In the genomic region with DNA sequence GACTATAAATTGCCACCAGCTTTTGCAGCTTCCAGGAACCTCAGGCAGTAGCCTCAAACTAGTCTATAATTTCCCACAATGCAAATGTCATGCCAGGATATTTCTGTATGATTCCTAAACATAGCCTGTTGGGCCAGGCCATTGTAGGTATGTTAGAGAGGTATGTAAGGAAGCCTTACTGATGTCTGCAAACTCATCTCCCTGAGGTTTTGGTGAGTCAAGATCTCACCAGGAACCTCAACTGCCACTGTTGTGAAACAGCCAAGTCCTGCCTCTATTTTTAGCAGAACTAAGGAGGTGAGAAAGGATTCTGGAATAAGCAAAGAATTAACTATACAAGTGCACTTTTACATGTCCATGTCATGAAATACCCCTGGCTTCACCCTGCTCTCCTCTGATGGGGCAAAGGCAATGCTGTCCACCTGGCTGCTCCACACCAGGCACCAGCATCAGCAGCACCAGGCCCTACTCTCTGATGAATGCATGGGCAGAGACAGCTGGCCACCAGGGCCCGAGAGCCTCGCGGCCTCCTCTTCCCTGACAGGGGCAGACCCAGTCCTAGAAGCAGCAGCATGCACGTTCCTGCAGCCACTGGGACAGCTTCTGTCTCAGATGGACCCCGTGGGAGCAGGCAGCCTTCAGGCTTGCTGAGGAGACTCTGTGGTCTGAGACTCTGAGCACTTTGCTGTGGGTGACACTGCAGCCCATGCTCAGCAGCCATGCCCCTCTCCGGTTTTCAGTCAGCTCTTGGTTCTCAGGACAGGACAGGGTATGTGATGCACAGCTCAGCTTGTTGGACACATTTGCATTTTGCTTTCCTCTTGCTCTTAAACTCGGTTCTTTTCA, we compare ENCODE assay signal across 17 cellular contexts.
DNase-seq lines count a peak whose midpoint lies in the region; ATAC-seq and TF ChIP-seq lines count a peak whose summit lies in the region.
"Had no signal": no experiment of that assay in that cellular context is flagged by ENCODE, and none has a peak within 500 bp of the region (broad histone marks: within the 10 kb centered on the region; RNA-seq: fewer than 3 reads in every experiment).

No MANE protein-coding gene starts in this region.

- H3K27ac Mint-ChIP-seq in stimulated activated naive CD8-positive, alpha-beta T cell treated with anti-CD3 and anti-CD28 coated beads, Interleukin-15, amount 100 ng/mL, for 72 hours = no peak overlapping the region
- no peak overlapping the region for H3K27ac Mint-ChIP-seq in stimulated activated naive B cell treated with anti-CD40 and anti-IgM and Interleukin-4, amounts not matched to agents 10 μg/mL and 1 μg/mL and 100 μg/mL, for 72 hours
- H3K27ac Mint-ChIP-seq: activated CD4-positive, alpha-beta T cell treated with anti-CD3 and anti-CD28 coated beads, Interleukin-2, amount 10 ng/mL, durations not matched to agents 24 days and 14 days; activated naive CD4-positive, alpha-beta T cell treated with anti-CD3 and anti-CD28 coated beads, Interleukin-2, amount 10 ng/mL, durations not matched to agents 7 days and 5 days had no signal

- no peaks in the 10 kb centered on the region for H3K4me1 ChIP-seq in tibial nerve
- H3K4me1 ChIP-seq: lower lobe of right lung, parathyroid adenoma had no signal

- TF ChIP-seq POLR2A in tibial nerve (IDR thresholded peaks at IDR 0.05) = no peak

- H3K9me3 ChIP-seq in tibial nerve = no peaks in the 10 kb centered on the region
- H3K9me3 ChIP-seq: heart left ventricle, lower lobe of right lung had no signal

- no peak for DNase-seq in stimulated activated naive CD8-positive, alpha-beta T cell treated with anti-CD3 and anti-CD28 coated beads, Interleukin-15, amount 100 ng/mL, for 72 hours
- DNase-seq in stimulated activated naive CD8-positive, alpha-beta T cell treated with anti-CD3 and anti-CD28 coated beads, Interleukin-15, Interleukin-2, amounts not matched to agents 100 U/mL and 50 U/mL, for 24 hours = no peak
- peak; percentile 64 for DNase-seq in MV-4-11 (lab: John Stamatoyannopoulos, UW)
- DNase-seq in choroid plexus epithelial cell (ENCODE audit: low read depth) = peak; percentile 71
- DNase-seq in NCI-H1694 (lab: John Stamatoyannopoulos, UW) = no peak
- no peak for DNase-seq in tibial nerve (ENCODE audit: low spot score in 2 of 2)
- no peak for DNase-seq in stimulated activated naive B cell treated with anti-CD40 and anti-IgM and Interleukin-4, amounts not matched to agents 10 μg/mL and 1 μg/mL and 100 μg/mL, for 72 hours
- DNase-seq: activated CD4-positive, alpha-beta T cell treated with anti-CD3 and anti-CD28 coated beads, Interleukin-2, amount 10 ng/mL, durations not matched to agents 24 days and 14 days; activated naive CD4-positive, alpha-beta T cell treated with anti-CD3 and anti-CD28 coated beads, Interleukin-2, amount 10 ng/mL, durations not matched to agents 7 days and 5 days; heart left ventricle; lower lobe of right lung; NCI-H510A; stimulated activated CD4-positive, alpha-beta T cell treated with anti-CD3 and anti-CD28 coated beads, Interleukin-4, amount 100 ng/mL, for 1 hour; substantia nigra had no signal

- H3K4me3 ChIP-seq in choroid plexus epithelial cell (ENCODE audit: low read depth, low read length) (no peak overlapping the region), tibial nerve (no peak overlapping the region)
- H3K4me3 ChIP-seq: heart left ventricle, lower lobe of right lung, SK-N-MC had no signal

- no peak for TF ChIP-seq EP300 in tibial nerve (IDR thresholded peaks at IDR 0.05)

- H3K4me1 Mint-ChIP-seq in stimulated activated naive CD8-positive, alpha-beta T cell treated with anti-CD3 and anti-CD28 coated beads, Interleukin-15, amount 100 ng/mL, for 72 hours = peaks cover 9% of the 10 kb centered on the region
- peaks cover 5 to 13% of the 10 kb centered on the region in 2 donors for H3K4me1 Mint-ChIP-seq in stimulated activated naive B cell treated with anti-CD40 and anti-IgM and Interleukin-4, amounts not matched to agents 10 μg/mL and 1 μg/mL and 100 μg/mL, for 72 hours

- TF ChIP-seq CTCF in choroid plexus epithelial cell (conservative IDR thresholded peaks at IDR 0.05; ENCODE audit: low read depth, low read length) (no peak), tibial nerve (IDR thresholded peaks at IDR 0.05) (no peak)

- no peaks in the 10 kb centered on the region for H3K9me3 Mint-ChIP-seq in stimulated activated naive CD8-positive, alpha-beta T cell treated with anti-CD3 and anti-CD28 coated beads, Interleukin-15, amount 100 ng/mL, for 72 hours
- peaks cover 0 to 2% of the 10 kb centered on the region in 2 donors for H3K9me3 Mint-ChIP-seq in stimulated activated naive B cell treated with anti-CD40 and anti-IgM and Interleukin-4, amounts not matched to agents 10 μg/mL and 1 μg/mL and 100 μg/mL, for 72 hours
- H3K9me3 Mint-ChIP-seq: activated CD4-positive, alpha-beta T cell treated with anti-CD3 and anti-CD28 coated beads, Interleukin-2, amount 10 ng/mL, durations not matched to agents 24 days and 14 days; activated naive CD4-positive, alpha-beta T cell treated with anti-CD3 and anti-CD28 coated beads, Interleukin-2, amount 10 ng/mL, durations not matched to agents 7 days and 5 days had no signal

- peaks cover 0 to 98% (median 9%) of the 10 kb centered on the region in 3 donors for H3K36me3 ChIP-seq in tibial nerve

- peaks cover 14 to 20% of the 10 kb centered on the region in 2 donors for H3K36me3 Mint-ChIP-seq in stimulated activated naive B cell treated with anti-CD40 and anti-IgM and Interleukin-4, amounts not matched to agents 10 μg/mL and 1 μg/mL and 100 μg/mL, for 72 hours
- H3K36me3 Mint-ChIP-seq: activated naive CD4-positive, alpha-beta T cell treated with anti-CD3 and anti-CD28 coated beads, Interleukin-2, amount 10 ng/mL, durations not matched to agents 7 days and 5 days had no signal

- no peak overlapping the region for H3K4me3 Mint-ChIP-seq in stimulated activated naive CD8-positive, alpha-beta T cell treated with anti-CD3 and anti-CD28 coated beads, Interleukin-15, amount 100 ng/mL, for 72 hours
- H3K4me3 Mint-ChIP-seq in stimulated activated naive B cell treated with anti-CD40 and anti-IgM and Interleukin-4, amounts not matched to agents 10 μg/mL and 1 μg/mL and 100 μg/mL, for 72 hours = no peak overlapping the region
- H3K4me3 Mint-ChIP-seq: activated CD4-positive, alpha-beta T cell treated with anti-CD3 and anti-CD28 coated beads, Interleukin-2, amount 10 ng/mL, durations not matched to agents 24 days and 14 days; activated naive CD4-positive, alpha-beta T cell treated with anti-CD3 and anti-CD28 coated beads, Interleukin-2, amount 10 ng/mL, durations not matched to agents 7 days and 5 days had no signal

- no peaks in the 10 kb centered on the region for H3K27me3 Mint-ChIP-seq in stimulated activated naive CD8-positive, alpha-beta T cell treated with anti-CD3 and anti-CD28 coated beads, Interleukin-15, amount 100 ng/mL, for 72 hours
- no peaks in the 10 kb centered on the region for H3K27me3 Mint-ChIP-seq in stimulated activated naive B cell treated with anti-CD40 and anti-IgM and Interleukin-4, amounts not matched to agents 10 μg/mL and 1 μg/mL and 100 μg/mL, for 72 hours
- H3K27me3 Mint-ChIP-seq: activated CD4-positive, alpha-beta T cell treated with anti-CD3 and anti-CD28 coated beads, Interleukin-2, amount 10 ng/mL, durations not matched to agents 24 days and 14 days had no signal

- WGBS in tibial nerve, 2 donors = 81 to 90% methylated on average over 7 of the region's 7 CpGs

- no peak overlapping the region for H3K27ac ChIP-seq in tibial nerve
- H3K27ac ChIP-seq: heart left ventricle, lower lobe of right lung, parathyroid adenoma, SK-N-MC had no signal

- no peaks in the 10 kb centered on the region for H3K27me3 ChIP-seq in tibial nerve
- H3K27me3 ChIP-seq: heart left ventricle had no signal

- ATAC-seq in stimulated activated naive CD8-positive, alpha-beta T cell treated with anti-CD3 and anti-CD28 coated beads, Interleukin-15, amount 100 ng/mL, for 72 hours = peak; percentile 44
- no peak for ATAC-seq in stimulated activated naive CD8-positive, alpha-beta T cell treated with anti-CD3 and anti-CD28 coated beads, Interleukin-15, Interleukin-2, amounts not matched to agents 100 U/mL and 50 U/mL, for 24 hours
- no peak for ATAC-seq in HG03175 (IDR thresholded peaks at IDR 0.05; ENCODE audit: unreplicated experiment)
- no peak for ATAC-seq in stimulated activated naive B cell treated with anti-CD40 and anti-IgM and Interleukin-4, amounts not matched to agents 10 μg/mL and 1 μg/mL and 100 μg/mL, for 72 hours (replicated peaks)
- ATAC-seq: lower lobe of right lung had no signal

Comparison
In these comparisons a context has a peak if more than half of its experiments do, and no peak if none do; other contexts are left out.
1. DNase-seq: peak in MV-4-11 (single experiment) and choroid plexus epithelial cell (single experiment); none in stimulated activated naive CD8-positive, alpha-beta T cell treated with anti-CD3 and anti-CD28 coated beads, Interleukin-15, amount 100 ng/mL, for 72 hours (0 of 2), stimulated activated naive CD8-positive, alpha-beta T cell treated with anti-CD3 and anti-CD28 coated beads, Interleukin-15, Interleukin-2, amounts not matched to agents 100 U/mL and 50 U/mL, for 24 hours (single experiment), NCI-H1694 (single experiment), tibial nerve (0 of 2) and stimulated activated naive B cell treated with anti-CD40 and anti-IgM and Interleukin-4, amounts not matched to agents 10 μg/mL and 1 μg/mL and 100 μg/mL, for 72 hours (single experiment).